10 cellular contexts compared by ENCODE assay signal in the genomic region with DNA sequence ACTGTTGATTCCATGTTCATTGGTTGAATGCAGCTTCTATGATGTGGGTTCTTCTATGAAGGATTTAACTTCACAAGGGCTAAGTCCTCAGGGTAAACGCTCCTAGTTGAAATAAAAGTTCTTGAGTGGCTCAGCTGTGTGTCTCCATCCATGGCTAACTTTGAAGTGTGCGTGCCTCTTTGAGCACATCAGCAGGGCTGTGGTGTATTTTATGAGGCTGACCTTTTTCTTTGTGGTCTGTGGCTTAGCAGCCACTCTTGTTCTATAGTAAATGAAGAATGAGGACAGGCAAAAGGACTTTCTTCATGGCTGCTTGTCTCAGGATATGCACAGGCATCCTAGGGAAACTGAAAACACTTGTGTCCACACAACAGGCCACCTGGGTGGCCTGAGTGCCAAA.
A peak's percentile ranks its signal among the peaks of the same experiment; 100 is the strongest.
DNase-seq lines count a peak whose midpoint lies in the region; ATAC-seq lines count a peak whose summit lies in the region.
"Had no signal": no experiment of that assay in that cellular context is flagged by ENCODE, and none has a peak within 500 bp of the region (broad histone marks: within the 10 kb centered on the region; RNA-seq: fewer than 3 reads in every experiment).

No MANE protein-coding gene starts in this region.

- H3K27me3 ChIP-seq in mesenchymal stem cell (ENCODE audit: control insufficient read depth in 1 of 2, insufficient read depth in 1 of 2, low read length in 2 of 2) = peaks cover 12 to 34% of the 10 kb centered on the region in 2 experiments

- no peak overlapping the region for H2AFZ ChIP-seq in mesenchymal stem cell (ENCODE audit: low read depth, low read length)

- no peak overlapping the region for H2BK120ac ChIP-seq in mesenchymal stem cell (ENCODE audit: low read depth, low read length)

- no peak overlapping the region for H2BK15ac ChIP-seq in mesenchymal stem cell (ENCODE audit: low read depth, poor library complexity, severe bottlenecking)

- no peak overlapping the region for H2BK12ac ChIP-seq in mesenchymal stem cell (ENCODE audit: low read length in 2 of 2)

- H3K4me2 ChIP-seq in mesenchymal stem cell (ENCODE audit: low read length, poor library complexity, severe bottlenecking) = no peak overlapping the region

- 91% methylated on average over 2 of the region's 2 CpGs for WGBS in mesenchymal stem cell

- H3K4ac ChIP-seq in mesenchymal stem cell (ENCODE audit: low read depth in 1 of 2, low read length in 2 of 2) = no peak overlapping the region

- H2AK5ac ChIP-seq in mesenchymal stem cell (ENCODE audit: low read length, severe bottlenecking) = no peak overlapping the region

- H2BK5ac ChIP-seq in mesenchymal stem cell (ENCODE audit: low read depth, low read length, poor library complexity, severe bottlenecking) = no peak overlapping the region

- no peak overlapping the region for H3K14ac ChIP-seq in mesenchymal stem cell (ENCODE audit: low read length in 2 of 2)

- no peak overlapping the region for H3K18ac ChIP-seq in mesenchymal stem cell (ENCODE audit: low read depth in 1 of 2, low read length in 2 of 2)

- no peak overlapping the region for H3K23ac ChIP-seq in mesenchymal stem cell (ENCODE audit: low read length in 2 of 2)

- peak; percentile 64 for ATAC-seq in GM18517 (IDR thresholded peaks at IDR 0.05; ENCODE audit: unreplicated experiment)
- peak; percentile 91 for ATAC-seq in HG02852 (IDR thresholded peaks at IDR 0.05; ENCODE audit: unreplicated experiment)

- no peak overlapping the region for H4K8ac ChIP-seq in mesenchymal stem cell (ENCODE audit: low read length)

- no peak overlapping the region for H3K27ac ChIP-seq in mesenchymal stem cell (ENCODE audit: low read length, poor library complexity, severe bottlenecking)

- H3K9ac ChIP-seq in mesenchymal stem cell (ENCODE audit: low read length) = no peak overlapping the region

- H3K9me3 ChIP-seq in mesenchymal stem cell (ENCODE audit: control insufficient read depth, low read length) = peaks cover 4% of the 10 kb centered on the region

- no peaks in the 10 kb centered on the region for H3K79me1 ChIP-seq in mesenchymal stem cell (replicated peaks; ENCODE audit: low read length, poor library complexity, severe bottlenecking)

- H4K91ac ChIP-seq in mesenchymal stem cell (ENCODE audit: low read length) = no peak overlapping the region

- in situ Hi-C loops in G401 (cut with HindIII; ENCODE audit: low sequenced_read_pairs) = no loop called here

- peak; percentile 2 for DNase-seq in NCI-H2107 (lab: John Stamatoyannopoulos, UW)
- peak; percentile 39 for DNase-seq in mesenchymal stem cell
- DNase-seq in NCI-H1930 (lab: John Stamatoyannopoulos, UW) = no peak
- DNase-seq in NCI-H2081 treated with DMSO at 0.1 percent for 48 hours (lab: John Stamatoyannopoulos, UW) = no peak
- no peak for DNase-seq in GM19238 (ENCODE audit: insufficient read length, low spot score)
- no peak for DNase-seq in G401 (ENCODE audit: low spot score)
- DNase-seq: activated CD4-positive, alpha-beta T cell treated with anti-CD3 and anti-CD28 coated beads for 48 hours; nucleus accumbens had no signal

- no peak overlapping the region for H3K4me3 ChIP-seq in mesenchymal stem cell (ENCODE audit: insufficient read depth in 1 of 2, low read depth in 1 of 2, low read length in 2 of 2)

- no peaks in the 10 kb centered on the region for H3K4me1 ChIP-seq in mesenchymal stem cell (ENCODE audit: control insufficient read depth, insufficient read depth, low read depth, low read length)

- no peaks in the 10 kb centered on the region for H3K36me3 ChIP-seq in mesenchymal stem cell (ENCODE audit: control insufficient read depth in 1 of 2, insufficient read depth in 2 of 2, low read depth in 1 of 2, low read length in 2 of 2)

Comparison
In these comparisons a context has a peak if more than half of its experiments do, and no peak if none do; other contexts are left out.
1. DNase-seq: peak in NCI-H2107 (single experiment) and mesenchymal stem cell (single experiment); none in NCI-H1930 (0 of 2), NCI-H2081 treated with DMSO at 0.1 percent for 48 hours (single experiment), GM19238 (single experiment) and G401 (single experiment).